ENCODE assay signal across 8 cellular contexts in the genomic region with DNA sequence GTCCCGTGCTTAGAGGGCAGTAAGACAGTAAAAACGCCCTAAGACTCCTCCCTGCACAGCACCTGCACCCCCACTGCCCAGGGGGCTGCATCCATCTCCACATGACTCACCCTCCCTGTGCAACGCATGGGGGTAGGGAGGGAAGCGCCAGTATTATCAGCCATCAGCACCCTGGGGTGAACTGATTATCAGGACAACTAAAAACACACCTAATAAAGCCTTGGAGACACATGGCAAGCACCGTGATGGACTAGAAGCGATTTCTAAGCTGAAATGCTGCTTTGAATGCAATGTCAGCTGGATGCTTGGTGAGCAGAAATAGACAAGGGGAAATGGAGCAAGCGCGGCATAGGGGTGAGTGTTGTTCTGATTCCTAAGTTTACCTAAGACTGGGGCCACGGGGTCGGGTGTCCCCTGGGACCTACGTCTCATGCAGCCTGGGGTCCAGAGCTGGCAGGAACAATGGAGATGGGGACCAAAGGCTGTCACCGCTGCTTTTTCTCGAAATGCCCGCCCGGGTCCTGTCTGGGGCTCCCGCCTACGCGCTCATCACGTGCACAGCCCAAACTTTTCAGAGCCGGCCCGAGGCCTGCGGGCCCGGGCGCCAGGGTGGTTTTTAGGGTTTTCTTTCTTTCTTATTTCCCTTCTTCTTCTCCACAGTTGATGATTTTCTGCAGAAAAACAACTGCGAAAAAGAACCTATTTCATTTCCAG. TPM values are rescaled to one million over a fixed set of nuclear protein-coding genes. Genes with fewer than 3 reads are reported as not detected.
DNase-seq lines count a peak whose midpoint lies in the region; ATAC-seq and TF ChIP-seq lines count a peak whose summit lies in the region.

No MANE protein-coding gene starts in this region.

- H3K4me1 ChIP-seq in NT2/D1 (ENCODE audit: insufficient read depth, insufficient read length): peaks cover 7% of the 10 kb centered on the region
- H3K4me1 ChIP-seq in stomach: peaks cover 18 to 63% (median 50%) of the 10 kb centered on the region in 4 donors

- 8 to 12% (median 10%) methylated on average over 25 of the region's 25 CpGs for WGBS in stomach, 5 donors

- intact Hi-C loops in stomach (cut with DNase I; ENCODE audit: low total_unique reads): no loop called here

- peak overlapping the region; percentile 49 to 97 (median 92) for H3K27ac ChIP-seq in stomach

- TF ChIP-seq POLR2A in stomach (IDR thresholded peaks at IDR 0.05): peak in 1 of 4 donors; percentile 9

- no peak for TF ChIP-seq EP300 in stomach (IDR thresholded peaks at IDR 0.05)

- ATAC-seq in HG02798 (IDR thresholded peaks at IDR 0.05; ENCODE audit: poor library complexity, unreplicated experiment): peak; percentile 27
- peak; percentile 26 for ATAC-seq in left lobe of liver

- peaks cover 5% of the 10 kb centered on the region for H3K36me3 ChIP-seq in NT2/D1 (ENCODE audit: insufficient read depth, insufficient read length, low read length)
- peaks cover 0 to 2% (median 2%) of the 10 kb centered on the region in 4 donors for H3K36me3 ChIP-seq in stomach

- peak overlapping the region; percentile 71 for H3K9ac ChIP-seq in NT2/D1 (ENCODE audit: insufficient read length, low read depth)

- no peaks in the 10 kb centered on the region for H3K9me3 ChIP-seq in NT2/D1 (ENCODE audit: insufficient read depth, low read length)
- H3K9me3 ChIP-seq in stomach: no peaks in the 10 kb centered on the region

- DNase-seq in activated gamma-delta T cell (lab: John Stamatoyannopoulos, UW): peak; percentile 3
- DNase-seq in activated gamma-delta T cell treated with Interleukin-2 at 50 U/mL for 16 hours: no peak
- no peak for DNase-seq in NT2/D1 (ENCODE audit: low read depth, low spot score)
- DNase-seq in cardiac fibroblast (ENCODE audit: low read depth in 2 of 2): no peak
- no peak for DNase-seq in left lobe of liver (ENCODE audit: low spot score)
- DNase-seq in stomach: no peak
- DNase-seq in NCI-H1092 (lab: John Stamatoyannopoulos, UW): no peak

- H3K27me3 ChIP-seq in NT2/D1 (ENCODE audit: insufficient read depth, insufficient read length) (peaks cover 18% of the 10 kb centered on the region), stomach (no peaks in the 10 kb centered on the region)

- peak overlapping the region; percentile 43 for H3K4me3 ChIP-seq in NT2/D1 (ENCODE audit: insufficient read length, low read depth)
- H3K4me3 ChIP-seq in cardiac fibroblast (replicated peaks in 1 of 2; ENCODE audit: low read depth in 2 of 2, low read length in 2 of 2): peak overlapping the region; percentile 44 to 55
- peak overlapping the region; percentile 76 to 90 (median 86) for H3K4me3 ChIP-seq in stomach

- TF ChIP-seq CTCF in cardiac fibroblast (IDR thresholded peaks at IDR 0.05; ENCODE audit: low read depth, low read length) (no peak), stomach (IDR thresholded peaks at IDR 0.05) (no peak)

RNA-seq across cellular contexts. Expression of a gene that starts 0.7 kb away (rescaled TPM):
- total RNA-seq in left lobe of liver (8.8 TPM), stomach (10 to 100 TPM in 4 of 5 donors, 1 to 10 TPM in 1; 7.8 to 77.0 (median 34.1) TPM)
- 10 to 100 TPM in 2 of 3 donors, 1 to 10 TPM in 1; 9.5 to 13.6 (median 11.2) TPM for polyA plus RNA-seq in stomach
